ENCODE assay signal across 9 cellular contexts in the genomic region with DNA sequence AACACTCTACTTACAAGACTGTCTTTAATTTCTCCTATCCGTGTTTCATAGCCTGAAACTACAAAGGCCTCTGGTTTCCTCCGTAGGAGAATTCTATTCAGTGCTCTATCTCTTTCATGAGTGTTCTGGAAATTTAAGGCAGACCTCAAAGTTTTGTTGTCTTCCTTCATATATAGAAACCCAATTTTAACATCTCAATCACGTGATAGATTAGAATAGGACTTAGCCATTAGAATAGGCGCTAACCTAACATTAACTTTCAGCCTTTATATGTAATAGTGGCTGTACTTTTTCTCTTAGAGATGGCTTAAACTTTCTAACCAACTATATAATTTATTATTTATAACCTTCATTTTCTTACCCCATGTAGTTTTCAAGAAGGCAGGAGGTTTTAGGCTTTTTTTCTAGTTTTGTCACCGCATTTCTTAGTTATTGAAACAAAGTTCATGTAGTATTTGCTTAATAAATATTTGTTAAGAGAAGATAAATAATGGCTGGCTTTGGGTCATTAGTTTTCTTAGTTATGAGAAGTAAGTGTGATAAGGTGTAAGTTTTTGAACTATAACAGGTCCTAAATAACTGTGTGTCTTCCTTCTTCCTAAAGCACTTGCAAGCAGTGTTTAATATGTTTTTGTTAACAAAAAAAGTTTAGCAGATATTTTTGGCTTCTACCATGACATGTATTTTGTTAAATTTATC.
"Had no signal": no experiment of that assay in that cellular context is flagged by ENCODE, and none has a peak within 500 bp of the region (broad histone marks: within the 10 kb centered on the region; RNA-seq: fewer than 3 reads in every experiment).

No MANE protein-coding gene starts in this region.

- H3K9me3 ChIP-seq: HAP-1 had no signal

- H3K36me3 ChIP-seq: HAP-1 had no signal

- H3K4me3 Mint-ChIP-seq: HFFc6, IgD-negative memory B cell had no signal

- H3K27ac Mint-ChIP-seq: HFFc6, IgD-negative memory B cell had no signal

- H3K9ac ChIP-seq: GM23248 had no signal

- FAIRE-seq: HTR-8/SVneo had no signal

- H3K4me3 ChIP-seq: GM23248, HAP-1 had no signal

- H3K27ac ChIP-seq: GM23248 had no signal

- H2AFZ ChIP-seq: GM23248 had no signal

- H3K27me3 Mint-ChIP-seq: IgD-negative memory B cell had no signal

- DNase-seq: GM23248, GOT3, H7, HFFc6, KG1 had no signal

- ATAC-seq: HCT116 had no signal

- H3K4me1 ChIP-seq: HAP-1 had no signal
